ENCODE assay signal across 1 cellular context in the genomic region with DNA sequence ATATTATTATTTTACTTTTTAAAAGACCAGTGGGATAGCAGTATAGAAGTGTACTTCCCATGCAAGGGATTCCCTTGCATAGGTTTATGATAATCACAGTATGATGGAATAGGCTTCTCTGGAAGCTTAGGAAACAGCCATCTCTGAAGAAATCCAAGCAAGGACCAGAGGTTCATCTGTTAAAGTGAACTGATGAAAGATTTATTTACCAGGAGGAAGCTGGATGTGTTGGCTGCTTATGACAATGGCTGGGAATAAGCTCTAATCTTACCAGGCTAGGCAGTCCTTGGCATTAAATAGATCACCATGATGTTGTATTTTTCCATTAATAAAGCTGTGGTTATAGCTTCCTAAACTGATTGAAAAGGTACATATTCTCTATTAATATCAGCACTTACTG.
TF ChIP-seq lines count a peak whose summit lies in the region.

No MANE protein-coding gene starts in this region.

TF ChIP-seq in HepG2, 621 proteins besides CTCF, POLR2A, EP300 and RAD21:
- TF ChIP-seq ZNF7 (CRISPR knock-in tag; IDR thresholded peaks at IDR 0.05) (no peak), ZNF605 (CRISPR knock-in tag; IDR thresholded peaks at IDR 0.05) (no peak), STAT5B (CRISPR knock-in tag; IDR thresholded peaks at IDR 0.05) (no peak), ZNF619 (CRISPR knock-in tag; IDR thresholded peaks at IDR 0.05) (no peak), HNRNPH1 (optimal IDR thresholded peaks at IDR 0.05; ENCODE audit: low read depth, low read length) (no peak), TBP (CRISPR knock-in tag; IDR thresholded peaks at IDR 0.05) (no peak), ASH2L (IDR thresholded peaks at IDR 0.05; ENCODE audit: insufficient read length, low read depth, low read length) (no peak), NFE2 (CRISPR knock-in tag; IDR thresholded peaks at IDR 0.05) (no peak), ZHX1 (CRISPR knock-in tag; IDR thresholded peaks at IDR 0.05; ENCODE audit: low read depth) (no peak), ARID3A (IDR thresholded peaks at IDR 0.05; ENCODE audit: low read depth, low read length) (no peak), ELF1 (CRISPR knock-in tag; IDR thresholded peaks at IDR 0.05) (no peak)
- TF ChIP-seq, protein P1, sequence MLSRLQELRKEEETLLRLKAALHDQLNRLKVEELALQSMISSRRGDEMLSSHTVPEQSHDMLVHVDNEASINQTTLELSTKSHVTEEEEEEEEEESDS (CRISPR knock-in tag; IDR thresholded peaks at IDR 0.05; ENCODE audit: borderline replicate concordance), result no peak
